In the genomic region with DNA sequence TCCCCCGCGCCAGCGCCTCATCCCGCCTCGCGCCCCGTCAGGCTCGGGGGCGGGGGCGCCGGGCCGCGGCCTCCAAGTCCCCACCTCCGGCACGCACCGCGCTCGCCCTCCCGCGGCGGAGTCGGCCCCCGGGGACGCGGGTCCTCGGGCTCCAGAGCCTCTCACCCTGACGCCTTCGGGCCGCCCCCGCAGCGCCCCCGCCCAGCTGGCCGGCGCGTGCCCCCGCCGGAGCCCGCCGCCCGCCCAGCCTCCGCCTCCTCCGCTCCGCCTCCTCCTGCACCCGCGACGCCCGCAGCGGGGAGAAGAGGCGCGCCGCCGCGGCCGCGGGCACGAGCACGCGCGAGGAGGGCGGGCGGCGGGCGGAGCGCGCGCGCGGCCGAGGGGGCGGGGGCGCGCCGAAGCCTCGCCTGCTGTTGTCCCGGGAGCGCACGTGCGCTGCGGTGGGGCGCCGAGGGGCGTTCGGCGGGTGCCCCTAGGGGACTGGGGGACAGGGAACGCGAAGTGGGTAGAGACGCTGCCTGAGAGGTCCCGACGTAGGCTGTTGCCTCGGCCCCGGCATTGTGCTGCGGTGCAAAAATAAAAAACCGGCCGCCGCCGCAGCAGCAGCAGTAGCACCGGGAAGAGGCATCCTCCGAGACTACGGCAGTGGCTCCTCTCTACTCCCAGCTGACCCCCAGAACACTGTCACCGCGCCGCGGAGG, we compare ENCODE assay signal across 8 cellular contexts.
A peak's percentile ranks its signal among the peaks of the same experiment; 100 is the strongest.
DNase-seq lines count a peak whose midpoint lies in the region; ATAC-seq, FAIRE-seq and TF ChIP-seq lines count a peak whose summit lies in the region.

No MANE protein-coding gene starts in this region.

- H3K9ac ChIP-seq in ES-I3 (ENCODE audit: low read depth, low read length) (peak overlapping the region; percentile 64), HepG2 (ENCODE audit: insufficient read depth, low read depth, low read length) (peak overlapping the region; percentile 67)

- peak overlapping the region; percentile 96 for H3K4me2 ChIP-seq in HepG2 (ENCODE audit: low read depth, low read length)

- peak; percentile 53; the same call in 1 of the 2 replicates for TF ChIP-seq CTCF in HepG2 (CRISPR knock-in tag; IDR thresholded peaks at IDR 0.05)

- no peaks in the 10 kb centered on the region for H3K9me3 Mint-ChIP-seq in activated CD4-positive, alpha-beta T cell treated with anti-CD3 and anti-CD28 coated beads, Interleukin-2, amount 10 ng/mL, durations not matched to agents 7 days and 5 days
- H3K9me3 Mint-ChIP-seq in dendritic cell treated with granulocyte-macrophage colony-stimulating factor and Interleukin-4, amounts not matched to agents 40 ng/mL and 50 ng/mL, for 4 days, result no peaks in the 10 kb centered on the region

- TF ChIP-seq RAD21 in HepG2 (CRISPR knock-in tag; IDR thresholded peaks at IDR 0.05), result peak; percentile 63

- H3K9me3 ChIP-seq in ES-I3 (ENCODE audit: control insufficient read depth, insufficient read depth, low read length) (no peaks in the 10 kb centered on the region), HepG2 (ENCODE audit: low read length) (no peaks in the 10 kb centered on the region)

- CTCF ChIA-PET in activated CD4-positive, alpha-beta T cell treated with anti-CD3 and anti-CD28 coated beads, Interleukin-2, amount 10 ng/mL, durations not matched to agents 7 days and 5 days (lab: Charles Lee), result no interaction called here
- CTCF ChIA-PET in HepG2 (lab: Yijun Ruan, JAX; ENCODE audit: low intra/inter-chr PET ratio, low total read pairs), result interaction anchor here (1.9 kb wide), 1 partner anchor 162 kb away, joined by 5 read pairs; no protein-coding TSS in a partner anchor

- TF ChIP-seq EP300 in HepG2 (IDR thresholded peaks at IDR 0.05; ENCODE audit: low read depth in 2 of 2, low read length in 2 of 2), result no peak
- no peak for TF ChIP-seq EP300 in HepG2 (CRISPR knock-in tag; IDR thresholded peaks at IDR 0.05; ENCODE audit: borderline replicate concordance)

- peaks cover 1% of the 10 kb centered on the region for H3K36me3 Mint-ChIP-seq in activated CD4-positive, alpha-beta T cell treated with anti-CD3 and anti-CD28 coated beads, Interleukin-2, amount 10 ng/mL, durations not matched to agents 7 days and 5 days (ENCODE audit: low read depth)
- no peaks in the 10 kb centered on the region for H3K36me3 Mint-ChIP-seq in dendritic cell treated with granulocyte-macrophage colony-stimulating factor and Interleukin-4, amounts not matched to agents 40 ng/mL and 50 ng/mL, for 4 days (ENCODE audit: low read depth)

- H3K36me3 ChIP-seq in ES-I3 (ENCODE audit: insufficient read depth, low read length) (no peaks in the 10 kb centered on the region), HepG2 (replicated peaks in 1 of 2; ENCODE audit: control insufficient read depth in 1 of 2, insufficient read depth in 2 of 2, low read length in 2 of 2) (no peaks in the 10 kb centered on the region)

- FAIRE-seq in HepG2 (lab: Jason Lieb, UNC), result no peak

- no peaks in the 10 kb centered on the region; a peak in 2 of 5 replicates for H3K27me3 ChIP-seq in HepG2 (ENCODE audit: control insufficient read depth in 1 of 2, insufficient read depth in 2 of 2, low read length in 2 of 2)

- H2AFZ ChIP-seq in HepG2 (ENCODE audit: low read length), result peak overlapping the region; percentile 64

- H3K4me1 ChIP-seq in ES-I3 (ENCODE audit: insufficient read depth, low read length) (no peaks in the 10 kb centered on the region), HepG2 (ENCODE audit: insufficient read depth, low read length) (peaks cover 81% of the 10 kb centered on the region)

- no TSS peak for BruUV-seq in HepG2 (replicated peaks; lab: Mats Ljungman, UMichigan)

- H3K4me3 Mint-ChIP-seq in activated CD4-positive, alpha-beta T cell treated with anti-CD3 and anti-CD28 coated beads, Interleukin-2, amount 10 ng/mL, durations not matched to agents 7 days and 5 days, result peak overlapping the region; percentile 70
- peak overlapping the region; percentile 72 for H3K4me3 Mint-ChIP-seq in dendritic cell treated with granulocyte-macrophage colony-stimulating factor and Interleukin-4, amounts not matched to agents 40 ng/mL and 50 ng/mL, for 4 days

- peak; percentile 44 to 73; a peak in 3 of 4 replicates for TF ChIP-seq POLR2A in HepG2 (IDR thresholded peaks at IDR 0.05; ENCODE audit: insufficient read depth in 1 of 2, low read depth in 2 of 2, low read length in 2 of 2)

- in situ Hi-C loops in HepG2 (cut with HindIII; ENCODE audit: extremely low pct_ligation_motif_present, low pct_unique_long_range_greater_than_20kb), result no loop called here

- H3K27ac Mint-ChIP-seq in activated CD4-positive, alpha-beta T cell treated with anti-CD3 and anti-CD28 coated beads, Interleukin-2, amount 10 ng/mL, durations not matched to agents 7 days and 5 days, result peak overlapping the region; percentile 77
- H3K27ac Mint-ChIP-seq in dendritic cell treated with granulocyte-macrophage colony-stimulating factor and Interleukin-4, amounts not matched to agents 40 ng/mL and 50 ng/mL, for 4 days, result peak overlapping the region; percentile 69

- peak; percentile 68 for ATAC-seq in HG02798 (IDR thresholded peaks at IDR 0.05; ENCODE audit: poor library complexity, unreplicated experiment)
- ATAC-seq in HepG2, result peak; percentile 71
- no peak for ATAC-seq in GM18861 (IDR thresholded peaks at IDR 0.05; ENCODE audit: unreplicated experiment)

- 0% methylated on average over 8 of the region's 103 CpGs for WGBS in HepG2 (ENCODE audit: low lambda C conversion rate)

- H4K20me1 ChIP-seq in HepG2 (ENCODE audit: insufficient read depth, low read length), result peaks cover 30% of the 10 kb centered on the region

- intact Hi-C loops in dendritic cell treated with granulocyte-macrophage colony-stimulating factor and Interleukin-4, amounts not matched to agents 40 ng/mL and 50 ng/mL, for 4 days (cut with micrococcal nuclease), result loop anchor here (5.0 kb wide), 1 partner anchor 38 kb away; no protein-coding TSS in a partner anchor
- intact Hi-C loops in HepG2 (cut with micrococcal nuclease; ENCODE audit: unreplicated experiment), result loop anchor here (1.0 to 5.0 kb wide), 6 partner anchors 45 to 163 kb away; no protein-coding TSS in a partner anchor

- POLR2A ChIA-PET in activated CD4-positive, alpha-beta T cell treated with anti-CD3 and anti-CD28 coated beads, Interleukin-2, amount 10 ng/mL, durations not matched to agents 7 days and 5 days (lab: Charles Lee), result no interaction called here
- POLR2A ChIA-PET in HepG2 (lab: Yijun Ruan, JAX), result no interaction called here

- peaks cover 41% of the 10 kb centered on the region for H3K79me2 ChIP-seq in HepG2 (ENCODE audit: insufficient read depth, low read length)

- peak overlapping the region; percentile 21 for H3K27ac ChIP-seq in HepG2 (ENCODE audit: extremely low read length, insufficient read depth, low read length)

- peak overlapping the region; percentile 76 to 82 (median 77) for H3K4me3 ChIP-seq in HepG2 (replicated peaks in 1 of 3; ENCODE audit: insufficient read depth in 1 of 3, low read depth in 2 of 3, low read length in 3 of 3)

- H3K27me3 Mint-ChIP-seq in activated CD4-positive, alpha-beta T cell treated with anti-CD3 and anti-CD28 coated beads, Interleukin-2, amount 10 ng/mL, durations not matched to agents 7 days and 5 days, result peaks cover 17% of the 10 kb centered on the region
- H3K27me3 Mint-ChIP-seq in dendritic cell treated with granulocyte-macrophage colony-stimulating factor and Interleukin-4, amounts not matched to agents 40 ng/mL and 50 ng/mL, for 4 days, result peaks cover 34% of the 10 kb centered on the region

- H3K4me1 Mint-ChIP-seq in activated CD4-positive, alpha-beta T cell treated with anti-CD3 and anti-CD28 coated beads, Interleukin-2, amount 10 ng/mL, durations not matched to agents 7 days and 5 days, result peaks cover 40% of the 10 kb centered on the region
- H3K4me1 Mint-ChIP-seq in dendritic cell treated with granulocyte-macrophage colony-stimulating factor and Interleukin-4, amounts not matched to agents 40 ng/mL and 50 ng/mL, for 4 days (ENCODE audit: low read depth), result peaks cover 25% of the 10 kb centered on the region

- DNase-seq in NCI-H2107 treated with DMSO at 0.1 percent for 48 hours (lab: John Stamatoyannopoulos, UW; ENCODE audit: unreplicated experiment), result peak; percentile 16
- peak; percentile 74 for DNase-seq in activated CD4-positive, alpha-beta T cell treated with anti-CD3 and anti-CD28 coated beads, Interleukin-2, amount 10 ng/mL, durations not matched to agents 7 days and 5 days
- DNase-seq in HepG2 (ENCODE audit: low spot score), result peak; percentile 67
- DNase-seq in stimulated activated CD4-positive, alpha-beta T cell treated with anti-CD3 and anti-CD28 coated beads, Interleukin-2, amount 100 ng/mL, for 24 hours, result peak; percentile 59 to 73

TF ChIP-seq in HepG2, 621 proteins besides CTCF, POLR2A, EP300 and RAD21 (continues in another document):
- TF ChIP-seq FOSL2 (CRISPR knock-in tag; IDR thresholded peaks at IDR 0.05) (no peak; the same call in 1 of the 2 replicates), HES4 (CRISPR knock-in tag; IDR thresholded peaks at IDR 0.05; ENCODE audit: borderline replicate concordance) (no peak), SP5 (CRISPR knock-in tag; IDR thresholded peaks at IDR 0.05; ENCODE audit: borderline replicate concordance, low read depth) (no peak; the same call in none of the 2 replicates), ZNF256 (CRISPR knock-in tag; conservative IDR thresholded peaks at IDR 0.05) (no peak), YEATS4 (CRISPR knock-in tag; IDR thresholded peaks at IDR 0.05; ENCODE audit: borderline replicate concordance) (peak; percentile 63; the same call in 1 of the 2 replicates), SNAI1 (CRISPR knock-in tag; IDR thresholded peaks at IDR 0.05; ENCODE audit: borderline replicate concordance) (peak; percentile 68; the same call in 1 of the 2 replicates), SIX1 (CRISPR knock-in tag; IDR thresholded peaks at IDR 0.05; ENCODE audit: borderline replicate concordance) (no peak), ZNF660 (CRISPR knock-in tag; IDR thresholded peaks at IDR 0.05; ENCODE audit: borderline replicate concordance, low read depth) (no peak), SOX6 (IDR thresholded peaks at IDR 0.05) (no peak), SOX6 (CRISPR knock-in tag; IDR thresholded peaks at IDR 0.05) (peak; percentile 36; the same call in 1 of the 2 replicates)
- TF ChIP-seq, protein P1, sequence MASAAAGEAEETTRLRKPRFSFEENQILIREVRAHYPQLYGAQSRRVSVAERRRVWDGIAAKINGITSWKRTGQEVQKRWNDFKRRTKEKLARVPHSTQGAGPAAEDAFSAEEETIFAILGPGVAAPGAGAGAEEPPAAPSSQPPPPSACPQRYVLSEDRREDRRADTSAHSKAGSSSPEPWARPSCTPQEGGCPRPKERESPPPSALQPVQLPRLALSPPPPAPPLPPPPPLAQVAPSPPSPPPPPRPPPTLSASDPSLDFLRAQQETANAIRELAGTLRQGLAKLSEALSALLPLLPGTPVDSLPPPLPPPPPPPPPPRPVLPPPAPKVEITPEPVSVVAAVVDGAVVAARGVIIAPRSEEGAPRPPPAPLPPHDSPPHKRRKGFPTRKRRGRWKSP (CRISPR knock-in tag; IDR thresholded peaks at IDR 0.05), result 0 out of 2 replicates have a peak, but pooled peaks have one; percentile 9
- TF ChIP-seq, protein P2, sequence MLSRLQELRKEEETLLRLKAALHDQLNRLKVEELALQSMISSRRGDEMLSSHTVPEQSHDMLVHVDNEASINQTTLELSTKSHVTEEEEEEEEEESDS (CRISPR knock-in tag; IDR thresholded peaks at IDR 0.05; ENCODE audit: borderline replicate concordance), result no peak

Comparison
In these comparisons a context has a peak if more than half of its experiments do, and no peak if none do; other contexts are left out.
1. DNase-seq: peak in every context shown above with its lines; median percentile 74 in activated CD4-positive, alpha-beta T cell treated with anti-CD3 and anti-CD28 coated beads, Interleukin-2, amount 10 ng/mL, durations not matched to agents 7 days and 5 days; 67 in HepG2; 66 in stimulated activated CD4-positive, alpha-beta T cell treated with anti-CD3 and anti-CD28 coated beads, Interleukin-2, amount 100 ng/mL, for 24 hours; 16 in NCI-H2107 treated with DMSO at 0.1 percent for 48 hours.